ENCODE assay signal across 8 cellular contexts in genomic region chr1:27137544-27138075, GRCh38. TPM values are rescaled to one million over a fixed set of nuclear protein-coding genes. Genes with fewer than 3 reads are reported as not detected.
DNase-seq lines count a peak whose midpoint lies in the region; ATAC-seq and TF ChIP-seq lines count a peak whose summit lies in the region.

No MANE protein-coding gene starts in this region.

- H3K4me3 ChIP-seq in fibroblast of villous mesenchyme (ENCODE audit: low read depth, low read length), result no peak overlapping the region

- peaks cover 49% of the 10 kb centered on the region for H3K4me1 Mint-ChIP-seq in osteocyte (ENCODE audit: unreplicated experiment)

- ATAC-seq in HG03135 (IDR thresholded peaks at IDR 0.05; ENCODE audit: unreplicated experiment) (no peak), GM19467 (IDR thresholded peaks at IDR 0.05; ENCODE audit: unreplicated experiment) (no peak), HG03442 (IDR thresholded peaks at IDR 0.05; ENCODE audit: unreplicated experiment) (no peak), HG02970 (IDR thresholded peaks at IDR 0.05; ENCODE audit: low FRiP score, unreplicated experiment) (no peak)

- H3K36me3 Mint-ChIP-seq in osteocyte (ENCODE audit: unreplicated experiment), result no peaks in the 10 kb centered on the region

- H3K27ac Mint-ChIP-seq in osteocyte (ENCODE audit: unreplicated experiment), result peak overlapping the region; percentile 85

- H3K9me3 Mint-ChIP-seq in osteocyte (ENCODE audit: unreplicated experiment), result no peaks in the 10 kb centered on the region

- in situ Hi-C loops in Caki2 (cut with HindIII; ENCODE audit: low pct_unique_long_range_greater_than_20kb, low sequenced_read_pairs) (loop anchor here (25.0 kb wide), 1 partner anchor 100 kb away; the partner anchor contains the start of gene WDTC1), SK-MEL-5 (cut with HindIII; ENCODE audit: low pct_unique_long_range_greater_than_20kb, low sequenced_read_pairs) (no loop called here)

- H3K27me3 Mint-ChIP-seq in osteocyte (ENCODE audit: unreplicated experiment), result no peaks in the 10 kb centered on the region

- DNase-seq in Caki2 (ENCODE audit: low read depth) (peak; percentile 84), SK-MEL-5 (ENCODE audit: low read depth, low spot score) (peak; percentile 76), fibroblast of villous mesenchyme (ENCODE audit: low read depth) (peak; percentile 33), osteocyte (ENCODE audit: extremely low spot score, unreplicated experiment) (peak; percentile 92)

- H3K4me3 Mint-ChIP-seq in osteocyte (ENCODE audit: unreplicated experiment), result no peak overlapping the region

- TF ChIP-seq CTCF in fibroblast of villous mesenchyme (IDR thresholded peaks at IDR 0.05; ENCODE audit: insufficient read depth, low read depth, low read length), result no peak
- no peak for TF ChIP-seq CTCF in osteocyte (IDR thresholded peaks at IDR 0.05)

RNA-seq across cellular contexts. Expression of gene SLC9A1, which starts 17.3 kb away (rescaled TPM):
- total RNA-seq in Caki2 (2014; rRNA removed; shearing (Covaris generic); ENCODE audit: low replicate concordance), result 2.9 and 4.3 TPM in 2 replicates
- 1.7 and 2.4 TPM in 2 replicates for total RNA-seq in SK-MEL-5 (2014; rRNA removed; shearing (Covaris generic))
- 9.9 and 13.4 TPM in 2 replicates for polyA plus RNA-seq in SK-MEL-5 (2015; cell fraction: cytosol; rRNA removed)
- 6.3 and 13.5 TPM in 2 replicates for polyA plus RNA-seq in SK-MEL-5 (2015; cell fraction: nucleus; rRNA removed)
- total RNA-seq in fibroblast of villous mesenchyme (6.0 and 7.4 TPM in 2 replicates), osteocyte (32.5 and 34.2 TPM in 2 replicates)

Comparison
In these comparisons a context has a peak if more than half of its experiments do, and no peak if none do; other contexts are left out.
1. DNase-seq: peak in every context shown above with its lines; median percentile 92 in osteocyte; 84 in Caki2; 76 in SK-MEL-5; 33 in fibroblast of villous mesenchyme.